In genomic region chr1:164667010-164667409, GRCh38 we compare ENCODE assay signal across 26 cellular contexts.
"Had no signal": no experiment of that assay in that cellular context is flagged by ENCODE, and none has a peak within 500 bp of the region (broad histone marks: within the 10 kb centered on the region; RNA-seq: fewer than 3 reads in every experiment).

No MANE protein-coding gene starts in this region.

- ATAC-seq: activated CD4-positive, CD25-positive, alpha-beta regulatory T cell treated with anti-CD3 and anti-CD28 coated beads, Interleukin-2, amount 50 U/mL, for 24 hours; activated CD8-positive, alpha-beta memory T cell treated with anti-CD3 and anti-CD28 coated beads, Interleukin-2, amount 10 ng/mL, durations not matched to agents 7 days and 5 days; activated naive CD8-positive, alpha-beta T cell treated with anti-CD3 and anti-CD28 coated beads, Interleukin-2, amount 50 U/mL, for 24 hours; Panc1; Right ventricle myocardium inferior had no signal

- H3K36me3 ChIP-seq: ascending aorta, SJCRH30 had no signal

- H3K36me3 Mint-ChIP-seq: activated CD8-positive, alpha-beta memory T cell treated with anti-CD3 and anti-CD28 coated beads, Interleukin-2, amount 10 ng/mL, durations not matched to agents 7 days and 5 days; activated naive CD4-positive, alpha-beta T cell treated with anti-CD3 and anti-CD28 coated beads, Interleukin-2, amount 50 U/mL, for 24 hours had no signal

- H3K9me3 ChIP-seq: ascending aorta, body of pancreas, SJCRH30, SK-N-SH had no signal

- H3K27me3 ChIP-seq: ascending aorta, body of pancreas, SJCRH30 had no signal

- DNase-seq: activated CD4-positive, alpha-beta T cell treated with anti-CD3 and anti-CD28 coated beads for 48 hours; activated CD4-positive, alpha-beta T cell treated with anti-CD3 and anti-CD28 coated beads, Interleukin-2, amount 50 U/mL, for 48 hours; activated CD8-positive, alpha-beta memory T cell treated with anti-CD3 and anti-CD28 coated beads, Interleukin-2, amount 10 ng/mL, durations not matched to agents 7 days and 5 days; activated effector memory CD4-positive, alpha-beta T cell treated with Interleukin-2 at 50 U/mL for 16 hours; activated naive CD4-positive, alpha-beta T cell; activated naive CD8-positive, alpha-beta T cell treated with anti-CD3 and anti-CD28 coated beads, Interleukin-2, amount 50 U/mL, for 24 hours; activated T-cell treated with anti-CD3 and anti-CD28 coated beads, Interleukin-2, amount 50 U/mL, for 24 hours; amniotic stem cell; central memory CD4-positive, alpha-beta T cell; Karpas-422; NCI-H1105 treated with DMSO at 0.1 percent for 48 hours; NCI-H146; NCI-H187 treated with DMSO at 0.1 percent for 48 hours; NCI-H2081 treated with DMSO at 0.1 percent for 48 hours; NCI-H446; NCI-H524; SJCRH30; SK-N-SH had no signal

- H3K27ac Mint-ChIP-seq: activated CD8-positive, alpha-beta memory T cell treated with anti-CD3 and anti-CD28 coated beads, Interleukin-2, amount 10 ng/mL, durations not matched to agents 7 days and 5 days; activated naive CD4-positive, alpha-beta T cell treated with anti-CD3 and anti-CD28 coated beads, Interleukin-2, amount 50 U/mL, for 24 hours; activated naive CD8-positive, alpha-beta T cell treated with anti-CD3 and anti-CD28 coated beads, Interleukin-2, amount 50 U/mL, for 24 hours; activated T-cell treated with anti-CD3 and anti-CD28 coated beads, Interleukin-2, amount 50 U/mL, for 24 hours; activated T-helper 1 cell treated with anti-CD3 and anti-CD28 coated beads, Interleukin-12 subunit alpha, Interleukin-12 subunit beta, Interleukin-2, Interleukin-4 antibody, amounts not matched to agents 30 ng/mL and 10 ng/mL and 1 ng/mL, durations not matched to agents 14 hours and 24 hours and 36 hours; T-helper 1 cell treated with Interleukin-12 subunit alpha and Interleukin-12 subunit beta and Interleukin-4 antibody, amounts not matched to agents 30 μg/mL and 1 μg/mL, for 36 hours had no signal

- H3K9ac ChIP-seq: SK-N-SH had no signal

- H3K27me3 Mint-ChIP-seq: activated CD8-positive, alpha-beta memory T cell treated with anti-CD3 and anti-CD28 coated beads, Interleukin-2, amount 10 ng/mL, durations not matched to agents 7 days and 5 days; activated naive CD8-positive, alpha-beta T cell treated with anti-CD3 and anti-CD28 coated beads, Interleukin-2, amount 50 U/mL, for 24 hours; activated T-cell treated with anti-CD3 and anti-CD28 coated beads, Interleukin-2, amount 50 U/mL, for 24 hours had no signal

- H3K27ac ChIP-seq: ascending aorta, SJCRH30 had no signal

- H3K4me3 Mint-ChIP-seq: activated CD8-positive, alpha-beta memory T cell treated with anti-CD3 and anti-CD28 coated beads, Interleukin-2, amount 10 ng/mL, durations not matched to agents 7 days and 5 days; activated naive CD4-positive, alpha-beta T cell treated with anti-CD3 and anti-CD28 coated beads, Interleukin-2, amount 50 U/mL, for 24 hours; activated naive CD8-positive, alpha-beta T cell treated with anti-CD3 and anti-CD28 coated beads, Interleukin-2, amount 50 U/mL, for 24 hours; activated T-cell treated with anti-CD3 and anti-CD28 coated beads, Interleukin-2, amount 50 U/mL, for 24 hours; activated T-helper 1 cell treated with anti-CD3 and anti-CD28 coated beads, Interleukin-12 subunit alpha, Interleukin-12 subunit beta, Interleukin-2, Interleukin-4 antibody, amounts not matched to agents 30 ng/mL and 10 ng/mL and 1 ng/mL, durations not matched to agents 14 hours and 24 hours and 36 hours; T-helper 1 cell treated with Interleukin-12 subunit alpha and Interleukin-12 subunit beta and Interleukin-4 antibody, amounts not matched to agents 30 μg/mL and 1 μg/mL, for 36 hours had no signal

- H3K4me3 ChIP-seq: ascending aorta, body of pancreas, SJCRH30 had no signal

- H3K4me1 Mint-ChIP-seq: activated CD8-positive, alpha-beta memory T cell treated with anti-CD3 and anti-CD28 coated beads, Interleukin-2, amount 10 ng/mL, durations not matched to agents 7 days and 5 days; activated naive CD4-positive, alpha-beta T cell treated with anti-CD3 and anti-CD28 coated beads, Interleukin-2, amount 50 U/mL, for 24 hours had no signal

- H3K4me1 ChIP-seq: SJCRH30 had no signal

- H3K4me2 ChIP-seq: SK-N-SH had no signal
